ENCODE assay signal across 27 cellular contexts in the genomic region with DNA sequence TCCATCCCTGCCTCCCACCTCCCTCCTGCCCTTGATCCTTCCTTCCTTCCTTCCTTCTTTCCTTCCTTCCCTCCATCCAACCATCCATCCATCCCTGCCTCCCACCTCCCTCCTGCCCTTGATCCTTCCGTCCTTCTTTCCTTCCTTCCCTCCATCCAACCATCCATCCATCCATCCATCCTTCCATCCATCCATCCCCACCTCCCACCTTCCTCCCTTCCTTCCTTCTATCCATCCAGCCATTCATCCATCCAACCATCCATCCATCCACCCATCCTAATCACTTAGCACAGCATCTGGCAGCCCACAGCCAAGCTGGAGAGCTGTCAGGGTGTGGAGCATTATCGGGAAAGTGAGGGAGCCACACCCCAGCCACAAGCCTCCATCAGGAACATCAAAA.
"Had no signal": no experiment of that assay in that cellular context is flagged by ENCODE, and none has a peak within 500 bp of the region (broad histone marks: within the 10 kb centered on the region; RNA-seq: fewer than 3 reads in every experiment).

No MANE protein-coding gene starts in this region.

- DNase-seq: activated CD4-positive, alpha-beta T cell treated with anti-CD3 and anti-CD28 coated beads for 48 hours; activated CD4-positive, alpha-beta T cell treated with anti-CD3 and anti-CD28 coated beads, Interleukin-2, amount 50 U/mL, for 48 hours; activated CD4-positive, CD25-positive, alpha-beta regulatory T cell treated with anti-CD3 and anti-CD28 coated beads, Interleukin-2, amount 50 U/mL, for 72 hours; activated gamma-delta T cell; activated naive CD4-positive, alpha-beta T cell treated with anti-CD3 and anti-CD28 coated beads, Interleukin-2, amount 10 ng/mL, durations not matched to agents 7 days and 5 days; activated naive CD8-positive, alpha-beta T cell treated with anti-CD3 and anti-CD28 coated beads for 36 hours; activated T-cell treated with anti-CD3 and anti-CD28 coated beads for 4 hours; activated T-cell treated with anti-CD3 and anti-CD28 coated beads, Interleukin-2, amount 50 U/mL, for 48 hours; brain microvascular endothelial cell; KG1; NCI-H1092; NCI-H1417; NCI-H2029; NCI-H2107; NCI-H345; NCI-H510A treated with DMSO at 0.1 percent for 48 hours; NCI-H69; NK-92 treated with Interleukin-12 subunit alpha and Interleukin-12 subunit beta, amount 100 ng/mL, for 24 hours; OCI-M1; SHP77; SW 1271 had no signal

- H3K4me1 Mint-ChIP-seq: activated naive CD4-positive, alpha-beta T cell treated with anti-CD3 and anti-CD28 coated beads, Interleukin-2, amount 10 ng/mL, durations not matched to agents 7 days and 5 days; activated T-helper 17 cell treated with anti-CD3 and anti-CD28 coated beads, Interleukin-2, amount 50 U/mL, for 72 hours had no signal

- H3K4me3 Mint-ChIP-seq: activated naive CD4-positive, alpha-beta T cell treated with anti-CD3 and anti-CD28 coated beads, Interleukin-2, amount 10 ng/mL, durations not matched to agents 7 days and 5 days; activated naive CD8-positive, alpha-beta T cell treated with anti-CD3 and anti-CD28 coated beads for 36 hours; activated T-helper 17 cell treated with anti-CD3 and anti-CD28 coated beads, Interleukin-2, amount 50 U/mL, for 72 hours; IgD-negative memory B cell; T-helper 2 cell treated with Interferon-gamma antibody and Interleukin-4, amounts not matched to agents 5 μg/mL and 100 μg/mL, for 36 hours; WTC11 had no signal

- H3K27ac Mint-ChIP-seq: activated naive CD4-positive, alpha-beta T cell treated with anti-CD3 and anti-CD28 coated beads, Interleukin-2, amount 10 ng/mL, durations not matched to agents 7 days and 5 days; activated naive CD8-positive, alpha-beta T cell treated with anti-CD3 and anti-CD28 coated beads for 36 hours; activated T-helper 17 cell treated with anti-CD3 and anti-CD28 coated beads, Interleukin-2, amount 50 U/mL, for 72 hours; IgD-negative memory B cell; T-helper 2 cell treated with Interferon-gamma antibody and Interleukin-4, amounts not matched to agents 5 μg/mL and 100 μg/mL, for 36 hours; WTC11 had no signal

- H3K9me3 Mint-ChIP-seq: activated naive CD4-positive, alpha-beta T cell treated with anti-CD3 and anti-CD28 coated beads, Interleukin-2, amount 10 ng/mL, durations not matched to agents 7 days and 5 days; activated naive CD8-positive, alpha-beta T cell treated with anti-CD3 and anti-CD28 coated beads for 36 hours; activated T-helper 17 cell treated with anti-CD3 and anti-CD28 coated beads, Interleukin-2, amount 50 U/mL, for 72 hours; IgD-negative memory B cell; T-helper 2 cell treated with Interferon-gamma antibody and Interleukin-4, amounts not matched to agents 5 μg/mL and 100 μg/mL, for 36 hours had no signal

- H3K27me3 Mint-ChIP-seq: activated naive CD8-positive, alpha-beta T cell treated with anti-CD3 and anti-CD28 coated beads for 36 hours; activated T-helper 17 cell treated with anti-CD3 and anti-CD28 coated beads, Interleukin-2, amount 50 U/mL, for 72 hours had no signal

- H3K36me3 Mint-ChIP-seq: activated naive CD4-positive, alpha-beta T cell treated with anti-CD3 and anti-CD28 coated beads, Interleukin-2, amount 10 ng/mL, durations not matched to agents 7 days and 5 days; activated naive CD8-positive, alpha-beta T cell treated with anti-CD3 and anti-CD28 coated beads for 36 hours had no signal

- ATAC-seq: activated T-helper 17 cell treated with anti-CD3 and anti-CD28 coated beads, Interleukin-2, amount 50 U/mL, for 72 hours; Panc1; SK-N-SH treated with all-trans-retinoic acid at 6 μM for 48 hours; WTC11 had no signal
